Comparison of ENCODE assay signal across 8 cellular contexts in genomic region chr15:45522179-45522930, GRCh38. TPM values are rescaled to one million over a fixed set of nuclear protein-coding genes. Genes with fewer than 3 reads are reported as not detected.
DNase-seq lines count a peak whose midpoint lies in the region; ATAC-seq lines count a peak whose summit lies in the region.

Gene SLC30A4, minus strand, starts transcription at chr15:45522755. Its CDS starts 401 bp downstream, at chr15:45522354.

- H3K4me3 ChIP-seq in esophagus (ENCODE audit: low read depth in 1 of 2, low read length in 2 of 2) (peak within 1 kb of the TSS; percentile 59 to 68), muscle layer of colon (ENCODE audit: low read depth in 1 of 2, low read length in 2 of 2) (peak within 1 kb of the TSS; percentile 50 to 75)

- peak within 1 kb of the TSS; percentile 55 for H3K9ac ChIP-seq in muscle layer of colon (ENCODE audit: low read length)

- H3K36me3 ChIP-seq in esophagus (ENCODE audit: control insufficient read depth in 2 of 2, insufficient read depth in 2 of 2, low read length in 1 of 2): no peaks in the 10 kb centered on the region
- no peaks in the 10 kb centered on the region for H3K36me3 ChIP-seq in muscle layer of colon (ENCODE audit: insufficient read depth, low read length)

- H3K4me1 ChIP-seq in esophagus (ENCODE audit: control insufficient read depth in 2 of 2, insufficient read depth in 2 of 2, low read length in 1 of 2): no peaks in the 10 kb centered on the region
- peaks cover 12% of the 10 kb centered on the region for H3K4me1 ChIP-seq in muscle layer of colon (ENCODE audit: insufficient read depth, low read length)

- DNase-seq in NCI-H524 (lab: John Stamatoyannopoulos, UW): peak; percentile 47 to 78
- no peak for DNase-seq in NCI-H524 treated with DMSO at 0.1 percent for 48 hours (lab: John Stamatoyannopoulos, UW)
- peak; percentile 55 for DNase-seq in NCI-H2227 treated with DMSO at 0.1 percent for 48 hours (lab: John Stamatoyannopoulos, UW)
- peak; percentile 77 for DNase-seq in activated T-cell treated with anti-CD3 and anti-CD28 coated beads, Interleukin-2, amount 50 U/mL, for 1 hour
- DNase-seq in stimulated activated CD8-positive, alpha-beta memory T cell treated with anti-CD3 and anti-CD28 coated beads, Interleukin-7, amount 100 ng/mL, for 1 hour (ENCODE audit: low read depth in 2 of 2): peak; percentile 25 to 28

- WGBS in esophagus, 2 donors: 0 to 1% methylated on average over 63 to 103 of the region's 103 CpGs

- peak; percentile 68 for ATAC-seq in HG02870 (IDR thresholded peaks at IDR 0.05; ENCODE audit: unreplicated experiment)

- H3K27me3 ChIP-seq in esophagus (ENCODE audit: control insufficient read depth in 1 of 2, insufficient read depth in 2 of 2, low read length in 2 of 2) (no peaks in the 10 kb centered on the region), muscle layer of colon (ENCODE audit: control insufficient read depth in 1 of 2, insufficient read depth in 2 of 2, low read length in 2 of 2) (no peaks in the 10 kb centered on the region)

- peak within 1 kb of the TSS; percentile 83 to 88 for H3K27ac ChIP-seq in esophagus (ENCODE audit: low read depth in 2 of 2, low read length in 1 of 2)
- H3K27ac ChIP-seq in muscle layer of colon (ENCODE audit: low read depth, low read length): peak within 1 kb of the TSS; percentile 81

- no peaks in the 10 kb centered on the region for H3K9me3 ChIP-seq in esophagus (ENCODE audit: control insufficient read depth in 2 of 2, insufficient read depth in 1 of 2, low read depth in 1 of 2, low read length in 1 of 2)
- H3K9me3 ChIP-seq in muscle layer of colon (ENCODE audit: low read length): no peaks in the 10 kb centered on the region

RNA-seq across cellular contexts. Expression of gene SLC30A4, which starts in this region (rescaled TPM):
- polyA plus RNA-seq in esophagus: 1 to 10 TPM; 2.9 to 3.0 TPM
